In the genomic region with DNA sequence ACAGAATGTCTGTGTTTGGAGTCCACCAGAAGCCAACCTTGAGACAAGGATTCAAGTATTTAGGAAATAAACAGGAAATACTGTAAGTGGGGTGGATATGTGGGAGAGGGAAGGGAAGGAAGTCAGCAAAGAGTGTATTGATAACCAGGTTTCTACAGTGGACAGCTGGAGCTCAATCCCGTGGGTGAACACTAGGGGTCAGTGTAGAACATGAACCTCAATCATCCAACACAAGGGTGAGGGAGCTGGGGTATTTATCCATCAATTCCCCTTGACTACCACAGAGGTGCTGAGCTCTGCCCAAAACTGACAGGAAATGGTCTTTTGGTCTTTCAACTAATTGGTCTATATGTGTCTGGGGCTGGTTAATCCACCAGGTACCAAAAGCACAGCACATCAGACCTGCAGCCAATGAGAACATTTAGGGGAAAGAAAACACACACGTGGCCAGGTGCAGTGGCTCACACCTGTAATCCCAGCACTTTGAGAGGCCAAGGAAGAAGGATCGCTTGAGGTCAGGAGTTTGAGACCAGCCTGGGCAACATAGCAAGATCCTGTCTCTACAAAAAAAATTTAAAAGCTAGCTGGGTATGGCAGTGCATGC, we compare ENCODE assay signal across 9 cellular contexts. TPM values are rescaled to one million over a fixed set of nuclear protein-coding genes. Genes with fewer than 3 reads are reported as not detected.
A peak's percentile ranks its signal among the peaks of the same experiment; 100 is the strongest.
DNase-seq lines count a peak whose midpoint lies in the region; ATAC-seq and TF ChIP-seq lines count a peak whose summit lies in the region.
"Had no signal": no experiment of that assay in that cellular context is flagged by ENCODE, and none has a peak within 500 bp of the region (broad histone marks: within the 10 kb centered on the region; RNA-seq: fewer than 3 reads in every experiment).

No MANE protein-coding gene starts in this region.

- no peaks in the 10 kb centered on the region for H3K79me2 ChIP-seq in OCI-LY3 (ENCODE audit: low read length)

- H3K9me3 ChIP-seq in OCI-LY3 (ENCODE audit: insufficient read depth, low read length) = no peaks in the 10 kb centered on the region

- no peak overlapping the region for H3K27ac ChIP-seq in OCI-LY3 (ENCODE audit: low read length)
- H3K27ac ChIP-seq: BLaER1 treated with 17β-estradiol and CSF1 and Interleukin-3, amounts not matched to agents 10 nM and 100 nM had no signal

- no peaks in the 10 kb centered on the region for H3K27me3 ChIP-seq in OCI-LY3 (ENCODE audit: low read depth, low read length)
- H3K27me3 ChIP-seq: BLaER1 treated with 17β-estradiol and CSF1 and Interleukin-3, amounts not matched to agents 10 nM and 100 nM had no signal

- no peaks in the 10 kb centered on the region for H4K20me1 ChIP-seq in OCI-LY3 (ENCODE audit: insufficient read depth, low read length)
- H4K20me1 ChIP-seq: BLaER1 treated with 17β-estradiol and CSF1 and Interleukin-3, amounts not matched to agents 10 nM and 100 nM had no signal

- H3K36me3 ChIP-seq in OCI-LY3 (replicated peaks; ENCODE audit: low read depth, low read length) = no peaks in the 10 kb centered on the region
- H3K36me3 ChIP-seq: BLaER1 treated with 17β-estradiol and CSF1 and Interleukin-3, amounts not matched to agents 10 nM and 100 nM had no signal

- intact Hi-C loops in left cardiac atrium (cut with DNase I) (loop anchor here in 1 of 2 donors (5.0 kb wide), 1 partner anchor 46 kb away; no protein-coding TSS in a partner anchor), sciatic nerve (cut with DNase I) (no loop called here)

- ATAC-seq in left cardiac atrium = peak; percentile 34 to 49
- ATAC-seq in sciatic nerve = no peak

- DNase-seq in NCI-H1105 treated with DMSO at 0.1 percent for 48 hours (lab: John Stamatoyannopoulos, UW) (peak; percentile 3), NCI-H1105 (lab: John Stamatoyannopoulos, UW) (no peak), left cardiac atrium (no peak), occipital lobe (lab: John Stamatoyannopoulos, UW) (no peak), sciatic nerve (ENCODE audit: low spot score) (no peak)
- peak; percentile 15 to 22 for DNase-seq in activated T-helper 1 cell treated with anti-CD3 and anti-CD28 coated beads, Interleukin-2, amount 50 U/mL, for 16 hours (ENCODE audit: low read depth in 1 of 2, low spot score in 1 of 2)
- DNase-seq in stimulated activated CD4-positive, alpha-beta T cell treated with anti-CD3 and anti-CD28 coated beads, Interleukin-2, amount 100 ng/mL, for 24 hours = peak; percentile 70

- H3K9ac ChIP-seq in OCI-LY3 (ENCODE audit: low read length) = no peak overlapping the region
- H3K9ac ChIP-seq: BLaER1 treated with 17β-estradiol and CSF1 and Interleukin-3, amounts not matched to agents 10 nM and 100 nM had no signal

- peak; percentile 83 for TF ChIP-seq CTCF in OCI-LY3 (IDR thresholded peaks at IDR 0.05; ENCODE audit: low read depth, low read length)

- H3K4me3 ChIP-seq in OCI-LY3 (ENCODE audit: low read length) = no peak overlapping the region
- H3K4me3 ChIP-seq: BLaER1 treated with 17β-estradiol and CSF1 and Interleukin-3, amounts not matched to agents 10 nM and 100 nM had no signal

- H3K4me1 ChIP-seq in OCI-LY3 (ENCODE audit: low read length) = no peaks in the 10 kb centered on the region
- H3K4me1 ChIP-seq: BLaER1 treated with 17β-estradiol and CSF1 and Interleukin-3, amounts not matched to agents 10 nM and 100 nM had no signal

- H2AFZ ChIP-seq in OCI-LY3 (ENCODE audit: low read depth, low read length) = no peak overlapping the region

- no peak overlapping the region for H3K4me2 ChIP-seq in OCI-LY3 (ENCODE audit: low read length)
- H3K4me2 ChIP-seq: BLaER1 treated with 17β-estradiol and CSF1 and Interleukin-3, amounts not matched to agents 10 nM and 100 nM had no signal

RNA-seq across cellular contexts. Expression of gene SYDE1, which starts 5.6 kb away (rescaled TPM):
- total RNA-seq in left cardiac atrium (10 to 100 TPM; 16.7 to 22.1 TPM), occipital lobe (2.5 TPM), sciatic nerve (39.9 TPM)

RNA-seq across cellular contexts. Expression of gene OR1I1, which starts 19.6 kb away (rescaled TPM):
- total RNA-seq in left cardiac atrium = not detected
- total RNA-seq in occipital lobe = not detected
- not detected for total RNA-seq in sciatic nerve

RNA-seq across cellular contexts. Expression of gene CASP14, which starts 52.3 kb away (rescaled TPM):
- total RNA-seq in left cardiac atrium (not detected), occipital lobe (not detected), sciatic nerve (not detected)

Comparison
In these comparisons a context has a peak if more than half of its experiments do, and no peak if none do; other contexts are left out.
1. DNase-seq: peak in NCI-H1105 treated with DMSO at 0.1 percent for 48 hours (single experiment), activated T-helper 1 cell treated with anti-CD3 and anti-CD28 coated beads, Interleukin-2, amount 50 U/mL, for 16 hours (2 of 2) and stimulated activated CD4-positive, alpha-beta T cell treated with anti-CD3 and anti-CD28 coated beads, Interleukin-2, amount 100 ng/mL, for 24 hours (2 of 2); none in NCI-H1105 (single experiment), left cardiac atrium (single experiment), occipital lobe (single experiment) and sciatic nerve (single experiment).